In genomic region chr9:130806388-130806716, GRCh38 we compare ENCODE assay signal across 16 cellular contexts. TPM values are rescaled to one million over a fixed set of nuclear protein-coding genes. Genes with fewer than 3 reads are reported as not detected.
DNase-seq lines count a peak whose midpoint lies in the region; ATAC-seq and TF ChIP-seq lines count a peak whose summit lies in the region.
"Had no signal": no experiment of that assay in that cellular context is flagged by ENCODE, and none has a peak within 500 bp of the region (broad histone marks: within the 10 kb centered on the region; RNA-seq: fewer than 3 reads in every experiment).

No MANE protein-coding gene starts in this region.

- H3K4me3 Mint-ChIP-seq in stimulated activated memory B cell treated with anti-CD40 and anti-IgM and Interleukin-4, amounts not matched to agents 10 μg/mL and 1 μg/mL and 100 μg/mL, for 72 hours = no peak overlapping the region
- H3K4me3 Mint-ChIP-seq: CD14-positive monocyte had no signal

- no peak for DNase-seq in cardiac muscle cell (ENCODE audit: low read depth in 1 of 2, low spot score in 1 of 2)
- DNase-seq in right cardiac atrium = no peak
- DNase-seq in NAMALWA (ENCODE audit: low spot score) = peak; percentile 23
- DNase-seq in brain microvascular endothelial cell = no peak
- no peak for DNase-seq in epidermal melanocyte (ENCODE audit: insufficient read length, low spot score)
- no peak for DNase-seq in stimulated activated naive CD4-positive, alpha-beta T cell treated with Interleukin-2 at 50 U/mL for 16 hours (lab: John Stamatoyannopoulos, UW)
- no peak for DNase-seq in SJCRH30
- DNase-seq: GM23248, HCEC 1CT, NCI-H1048, NCI-H1436 treated with DMSO at 0.1 percent for 48 hours, NCI-H526, PC-9 had no signal

- peaks cover 8% of the 10 kb centered on the region for H3K36me3 Mint-ChIP-seq in stimulated activated memory B cell treated with anti-CD40 and anti-IgM and Interleukin-4, amounts not matched to agents 10 μg/mL and 1 μg/mL and 100 μg/mL, for 72 hours

- no peak for ATAC-seq in right cardiac atrium
- ATAC-seq in stimulated activated memory B cell treated with anti-CD40 and anti-IgM and Interleukin-4, amounts not matched to agents 10 μg/mL and 1 μg/mL and 100 μg/mL, for 72 hours = no peak

- no peaks in the 10 kb centered on the region for H3K27me3 ChIP-seq in cardiac muscle cell
- H3K27me3 ChIP-seq in right cardiac atrium (ENCODE audit: control insufficient read depth, insufficient read depth) = no peaks in the 10 kb centered on the region
- H3K27me3 ChIP-seq in brain microvascular endothelial cell (replicated peaks) = no peaks in the 10 kb centered on the region
- H3K27me3 ChIP-seq in SJCRH30 = no peaks in the 10 kb centered on the region
- H3K27me3 ChIP-seq: SJSA1 had no signal

- no peaks in the 10 kb centered on the region for H3K4me1 ChIP-seq in cardiac muscle cell (ENCODE audit: low read depth)
- H3K4me1 ChIP-seq in right cardiac atrium (ENCODE audit: control insufficient read depth, insufficient read depth, low read length) = peaks cover 2% of the 10 kb centered on the region
- no peaks in the 10 kb centered on the region for H3K4me1 ChIP-seq in SJCRH30

- TF ChIP-seq CTCF in cardiac muscle cell (IDR thresholded peaks at IDR 0.05; ENCODE audit: low read depth, low read length) = no peak
- TF ChIP-seq CTCF in brain microvascular endothelial cell (IDR thresholded peaks at IDR 0.05; ENCODE audit: low read depth, low read length, missing control alignments) = no peak

- no peak overlapping the region for H3K27ac Mint-ChIP-seq in stimulated activated memory B cell treated with anti-CD40 and anti-IgM and Interleukin-4, amounts not matched to agents 10 μg/mL and 1 μg/mL and 100 μg/mL, for 72 hours
- H3K27ac Mint-ChIP-seq: CD14-positive monocyte had no signal

- H3K9me3 Mint-ChIP-seq in stimulated activated memory B cell treated with anti-CD40 and anti-IgM and Interleukin-4, amounts not matched to agents 10 μg/mL and 1 μg/mL and 100 μg/mL, for 72 hours = peaks cover 3% of the 10 kb centered on the region

- in situ Hi-C loops in brain microvascular endothelial cell (cut with HindIII; ENCODE audit: low pct_ligation_motif_present, low sequenced_read_pairs) = no loop called here

- no peaks in the 10 kb centered on the region for H3K9me3 ChIP-seq in cardiac muscle cell (ENCODE audit: low read depth)
- H3K9me3 ChIP-seq in right cardiac atrium (ENCODE audit: control insufficient read depth, low read length) = no peaks in the 10 kb centered on the region
- H3K9me3 ChIP-seq in SJCRH30 (replicated peaks) = 0 out of 2 replicates have a peak, but pooled peaks cover 5% of the 10 kb centered on the region

- intact Hi-C loops in right cardiac atrium (cut with DNase I) = no loop called here

- no peaks in the 10 kb centered on the region for H3K27me3 Mint-ChIP-seq in stimulated activated memory B cell treated with anti-CD40 and anti-IgM and Interleukin-4, amounts not matched to agents 10 μg/mL and 1 μg/mL and 100 μg/mL, for 72 hours

- peaks cover 25% of the 10 kb centered on the region for H3K4me1 Mint-ChIP-seq in stimulated activated memory B cell treated with anti-CD40 and anti-IgM and Interleukin-4, amounts not matched to agents 10 μg/mL and 1 μg/mL and 100 μg/mL, for 72 hours

- H3K4me3 ChIP-seq in cardiac muscle cell (no peak overlapping the region), right cardiac atrium (ENCODE audit: low read length) (no peak overlapping the region), brain microvascular endothelial cell (ENCODE audit: low read depth, low read length) (no peak overlapping the region), SJCRH30 (no peak overlapping the region)
- H3K4me3 ChIP-seq: GM23248, PC-9, SJSA1 had no signal

- H3K36me3 ChIP-seq in cardiac muscle cell (no peaks in the 10 kb centered on the region), brain microvascular endothelial cell (replicated peaks) (no peaks in the 10 kb centered on the region), SJCRH30 (no peaks in the 10 kb centered on the region)
- H3K36me3 ChIP-seq: SJSA1 had no signal

- WGBS in right cardiac atrium = 88% methylated on average over 1 of the region's 1 CpG

- peak overlapping the region; percentile 37 for H3K27ac ChIP-seq in cardiac muscle cell
- no peak overlapping the region for H3K27ac ChIP-seq in right cardiac atrium (ENCODE audit: low read length)
- peak overlapping the region; percentile 31 for H3K27ac ChIP-seq in brain microvascular endothelial cell
- no peak overlapping the region for H3K27ac ChIP-seq in SJCRH30
- H3K27ac ChIP-seq: GM23248, PC-9, SJSA1 had no signal

RNA-seq across cellular contexts. Expression of gene ABL1, which starts 28.7 kb away (rescaled TPM):
- 71.6 and 97.1 TPM in 2 replicates for total RNA-seq in cardiac muscle cell
- polyA plus RNA-seq in cardiac muscle cell = 41.8 and 60.5 TPM in 2 replicates
- total RNA-seq in right cardiac atrium = 10 to 100 TPM; 32.9 to 48.2 (median 41.9) TPM
- 21.7 TPM for polyA plus RNA-seq in right cardiac atrium
- 57.2 and 58.0 TPM in 2 replicates for total RNA-seq in SJCRH30 (2014; rRNA removed; shearing (Covaris generic))

Comparison
In these comparisons a context has a peak if more than half of its experiments do, and no peak if none do; other contexts are left out.
1. H3K27ac ChIP-seq: peak in cardiac muscle cell (single experiment) and brain microvascular endothelial cell (single experiment); none in right cardiac atrium (single experiment) and SJCRH30 (single experiment).